12 cellular contexts compared by ENCODE assay signal in the genomic region with DNA sequence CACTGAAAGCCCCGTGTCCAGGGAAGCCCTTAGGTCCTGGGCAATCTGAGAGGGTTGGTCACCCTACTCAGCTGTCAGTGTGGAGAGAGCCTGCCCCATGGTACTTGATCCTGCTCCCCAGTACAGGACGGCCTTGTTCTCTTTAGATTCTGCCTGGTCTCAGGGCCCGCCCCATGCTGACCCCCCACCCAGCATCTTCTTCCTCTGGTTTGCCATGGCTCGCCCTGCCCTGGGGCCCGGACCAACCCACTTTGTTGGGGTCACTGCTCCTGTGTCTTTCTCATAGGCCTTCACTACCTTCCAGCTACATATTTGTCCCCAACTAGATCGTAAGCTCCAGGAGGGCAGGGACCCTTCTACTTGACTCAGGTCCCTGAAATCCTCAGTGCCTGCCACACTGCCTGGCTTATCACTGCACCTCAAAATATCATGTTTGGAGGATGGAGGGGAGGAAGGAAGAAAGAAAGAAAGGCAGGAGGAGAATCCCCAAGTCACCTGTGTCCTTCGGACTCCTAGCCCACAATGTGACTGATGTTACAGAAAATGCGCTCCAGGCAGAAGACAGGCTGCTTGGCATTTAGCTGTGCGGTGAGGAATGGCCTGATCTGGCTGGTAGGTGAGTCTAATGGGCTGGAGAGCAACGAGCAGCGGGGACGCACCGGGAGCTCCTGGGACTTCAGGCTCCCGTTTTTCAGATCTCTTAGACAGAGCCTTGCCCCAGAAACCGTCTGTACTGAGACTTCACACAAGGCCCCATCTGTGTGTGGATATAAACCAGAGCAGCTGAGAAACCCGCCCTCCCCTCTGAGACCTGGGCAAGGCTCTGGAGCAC.
DNase-seq lines count a peak whose midpoint lies in the region; ATAC-seq, FAIRE-seq and TF ChIP-seq lines count a peak whose summit lies in the region.
"Had no signal": no experiment of that assay in that cellular context is flagged by ENCODE, and none has a peak within 500 bp of the region (broad histone marks: within the 10 kb centered on the region; RNA-seq: fewer than 3 reads in every experiment).

No MANE protein-coding gene starts in this region.

- no peak overlapping the region for H2BK12ac ChIP-seq in H1 (ENCODE audit: low read depth, low read length)

- TF ChIP-seq CTCF in RWPE2 (IDR thresholded peaks at IDR 0.05; ENCODE audit: poor library complexity, severe bottlenecking) (no peak), H1 (IDR thresholded peaks at IDR 0.05; ENCODE audit: control extremely low read depth in 1 of 3, insufficient read depth in 1 of 3, low read depth in 1 of 3, low read length in 3 of 3) (no peak), mesothelial cell of epicardium (IDR thresholded peaks at IDR 0.05; ENCODE audit: unreplicated experiment) (no peak)

- H3K23ac ChIP-seq in H1 (ENCODE audit: insufficient read length): no peak overlapping the region

- H3K27me3 Mint-ChIP-seq in mesothelial cell of epicardium (ENCODE audit: low read depth): no peaks in the 10 kb centered on the region

- no peak for ATAC-seq in RWPE2 (ENCODE audit: low read depth)
- ATAC-seq in HG03354 (IDR thresholded peaks at IDR 0.05; ENCODE audit: poor library complexity, severe bottlenecking, unreplicated experiment): no peak
- ATAC-seq in GM21381 (IDR thresholded peaks at IDR 0.05; ENCODE audit: unreplicated experiment): no peak
- ATAC-seq: stimulated activated naive B cell treated with anti-CD40 and anti-IgM and Interleukin-4, amounts not matched to agents 10 μg/mL and 1 μg/mL and 100 μg/mL, for 72 hours had no signal

- H3K36me3 ChIP-seq in RWPE2 (ENCODE audit: low read depth): no peaks in the 10 kb centered on the region
- no peaks in the 10 kb centered on the region for H3K36me3 ChIP-seq in H1 (ENCODE audit: control insufficient read depth in 2 of 4, insufficient read depth in 4 of 4, low read length in 3 of 4)
- H3K36me3 ChIP-seq in subcutaneous abdominal adipose tissue (ENCODE audit: control insufficient read depth in 5 of 5, insufficient read depth in 5 of 5, low read length in 5 of 5): no peaks in the 10 kb centered on the region

- no peak overlapping the region for H3K4me2 ChIP-seq in H1 (ENCODE audit: insufficient read depth in 1 of 2, low read depth in 2 of 2, low read length in 2 of 2)

- TF ChIP-seq RAD21 in H1 (IDR thresholded peaks at IDR 0.05 in 1 of 2, conservative IDR thresholded peaks at IDR 0.05 in 1 of 2; ENCODE audit: low read depth in 2 of 2, low read length in 2 of 2): no peak

- H2AK5ac ChIP-seq in H1 (ENCODE audit: low read depth, low read length): no peak overlapping the region

- H3K56ac ChIP-seq in H1 (replicated peaks; ENCODE audit: insufficient read length, low read depth, low read length): no peak overlapping the region

- POLR2A ChIA-PET in H1 (lab: Charles Lee; ENCODE audit: partially characterized antibody): no interaction called here

- H3K79me1 ChIP-seq in H1 (ENCODE audit: low read depth, low read length): no peaks in the 10 kb centered on the region

- no peaks in the 10 kb centered on the region; the same call in 1 of the 2 replicates for H3K23me2 ChIP-seq in H1 (ENCODE audit: low read depth, low read length)

- H2BK15ac ChIP-seq in H1 (ENCODE audit: low read length): no peak overlapping the region

- peak overlapping the region; percentile 11; the same call in 1 of the 2 replicates for H4K8ac ChIP-seq in H1 (ENCODE audit: extremely low read depth, insufficient read depth, low read length)

- WGBS in H1 (ENCODE audit: extremely low coverage in 1 of 2, insufficient coverage in 1 of 2, insufficient read length in 1 of 2, insufficient replicate concordance in 2 of 2, low coverage in 1 of 2, low lambda C conversion rate in 2 of 2, missing lambda C conversion rate in 1 of 2), 2 experiments: 80% methylated on average over 16 of the region's 16 CpGs; no CpG with 5 or more reads in 1 of the 2 experiments

- H3K9me3 ChIP-seq in RWPE2 (ENCODE audit: severe bottlenecking) (no peaks in the 10 kb centered on the region), H1 (ENCODE audit: insufficient read depth in 2 of 2, low read depth in 1 of 2, low read length in 1 of 2) (no peaks in the 10 kb centered on the region), subcutaneous abdominal adipose tissue (ENCODE audit: control insufficient read depth in 5 of 5, low read length in 5 of 5) (peaks cover 0 to 4% (median 0%) of the 10 kb centered on the region in 5 donors)

- H2BK120ac ChIP-seq in H1 (replicated peaks; ENCODE audit: low read depth, low read length): no peak overlapping the region

- TF ChIP-seq POLR2A in H1 (IDR thresholded peaks at IDR 0.05; ENCODE audit: control extremely low read depth in 1 of 2, low read depth in 2 of 2, low read length in 2 of 2): no peak

- peak overlapping the region; percentile 16 for H3K27ac ChIP-seq in RWPE2 (ENCODE audit: poor library complexity, severe bottlenecking)
- H3K27ac ChIP-seq in H1 (ENCODE audit: low read depth, low read length): no peak overlapping the region
- peak overlapping the region; percentile 83 for H3K27ac ChIP-seq in subcutaneous abdominal adipose tissue (ENCODE audit: low read depth, low read length)

- no peak for TF ChIP-seq EP300 in H1 (IDR thresholded peaks at IDR 0.05; ENCODE audit: borderline replicate concordance in 1 of 2, low read depth in 2 of 2, low read length in 2 of 2)

- peak overlapping the region; percentile 73 for H3K27ac Mint-ChIP-seq in mesothelial cell of epicardium
- H3K27ac Mint-ChIP-seq: stimulated activated naive B cell treated with anti-CD40 and anti-IgM and Interleukin-4, amounts not matched to agents 10 μg/mL and 1 μg/mL and 100 μg/mL, for 72 hours had no signal

- H2AFZ ChIP-seq in H1 (ENCODE audit: low read length): no peak overlapping the region

- no peak overlapping the region for H2BK5ac ChIP-seq in H1 (ENCODE audit: low read depth, low read length)

- DNase-seq in RWPE2 (ENCODE audit: low spot score): peak; percentile 55
- no peak for DNase-seq in H1 (ENCODE audit: low read depth in 1 of 2, low spot score in 2 of 2)
- no peak for DNase-seq in mesothelial cell of epicardium (ENCODE audit: low spot score in 2 of 2, unreplicated experiment in 2 of 2)
- no peak for DNase-seq in T-helper 1 cell
- DNase-seq: activated CD4-positive, CD25-positive, alpha-beta regulatory T cell; CD8-positive, alpha-beta memory T cell; stimulated activated naive B cell treated with anti-CD40 and anti-IgM and Interleukin-4, amounts not matched to agents 10 μg/mL and 1 μg/mL and 100 μg/mL, for 72 hours had no signal

- no peak overlapping the region for H3K14ac ChIP-seq in H1 (ENCODE audit: insufficient read length)

- H4K91ac ChIP-seq in H1 (replicated peaks; ENCODE audit: insufficient read length, low read length): no peak overlapping the region

- no peaks in the 10 kb centered on the region for H3K9me3 Mint-ChIP-seq in mesothelial cell of epicardium
- H3K9me3 Mint-ChIP-seq: CD8-positive, alpha-beta memory T cell had no signal

- no peak overlapping the region for H3K4ac ChIP-seq in H1 (replicated peaks; ENCODE audit: insufficient read length, low read depth, low read length)

- no peak overlapping the region for H2BK20ac ChIP-seq in H1 (ENCODE audit: low read length)

- no peak overlapping the region for H4K5ac ChIP-seq in H1 (ENCODE audit: insufficient read length, low read depth, low read length)

- FAIRE-seq in H1 (lab: Jason Lieb, UNC): no peak
- FAIRE-seq: frontal cortex, H54 had no signal

- H3K4me3 ChIP-seq in RWPE2 (ENCODE audit: severe bottlenecking) (no peak overlapping the region), H1 (ENCODE audit: extremely low read depth in 1 of 4, insufficient read depth in 2 of 4, low read depth in 3 of 4, low read length in 4 of 4) (no peak overlapping the region), subcutaneous abdominal adipose tissue (ENCODE audit: low read depth in 1 of 5, low read length in 5 of 5) (no peak overlapping the region)

- no peaks in the 10 kb centered on the region for H3K36me3 Mint-ChIP-seq in mesothelial cell of epicardium
- H3K36me3 Mint-ChIP-seq: CD8-positive, alpha-beta memory T cell; stimulated activated naive B cell treated with anti-CD40 and anti-IgM and Interleukin-4, amounts not matched to agents 10 μg/mL and 1 μg/mL and 100 μg/mL, for 72 hours had no signal

- H3K4me1 Mint-ChIP-seq in mesothelial cell of epicardium: peaks cover 39% of the 10 kb centered on the region
- H3K4me1 Mint-ChIP-seq: CD8-positive, alpha-beta memory T cell had no signal

- CTCF ChIA-PET in H1 (lab: Charles Lee; ENCODE audit: partially characterized antibody): interaction anchor here (0.6 to 13.0 kb wide), 7 partner anchors 9 to 543 kb away, joined by 3 to 268 read pairs (median 3); no protein-coding TSS in a partner anchor

- no peak overlapping the region for H3K9ac ChIP-seq in H1 (replicated peaks in 1 of 4; ENCODE audit: extremely low read depth in 1 of 4, low read depth in 3 of 4, low read length in 3 of 4)
- H3K9ac ChIP-seq in subcutaneous abdominal adipose tissue (ENCODE audit: low read length in 5 of 5): peak overlapping the region in 1 of 5 donors; percentile 31

- H3K4me1 ChIP-seq in RWPE2 (ENCODE audit: insufficient read depth, poor library complexity, severe bottlenecking) (peaks cover 9% of the 10 kb centered on the region), H1 (replicated peaks in 1 of 4; ENCODE audit: control insufficient read depth in 3 of 4, insufficient read depth in 4 of 4, low read length in 3 of 4) (no peaks in the 10 kb centered on the region), subcutaneous abdominal adipose tissue (ENCODE audit: control insufficient read depth in 5 of 5, insufficient read depth in 5 of 5, low read length in 5 of 5) (peaks cover 5 to 58% (median 38%) of the 10 kb centered on the region in 5 donors)

- H3K18ac ChIP-seq in H1 (ENCODE audit: extremely low read depth, low read length): no peak overlapping the region

- H3K4me3 Mint-ChIP-seq in mesothelial cell of epicardium: no peak overlapping the region
- H3K4me3 Mint-ChIP-seq: CD8-positive, alpha-beta memory T cell; stimulated activated naive B cell treated with anti-CD40 and anti-IgM and Interleukin-4, amounts not matched to agents 10 μg/mL and 1 μg/mL and 100 μg/mL, for 72 hours had no signal

- H3K27me3 ChIP-seq in RWPE2 (ENCODE audit: insufficient read depth, poor library complexity, severe bottlenecking): no peaks in the 10 kb centered on the region
- H3K27me3 ChIP-seq in H1 (replicated peaks in 1 of 4; ENCODE audit: control insufficient read depth in 3 of 4, extremely low read depth in 1 of 4, insufficient read depth in 3 of 4, low read length in 3 of 4): no peaks in the 10 kb centered on the region
- H3K27me3 ChIP-seq in subcutaneous abdominal adipose tissue (ENCODE audit: control insufficient read depth in 5 of 5, insufficient read depth in 4 of 5, low read length in 5 of 5): no peaks in the 10 kb centered on the region

- no peaks in the 10 kb centered on the region for H4K20me1 ChIP-seq in H1 (replicated peaks in 1 of 2; ENCODE audit: control insufficient read depth in 1 of 2, insufficient read depth in 2 of 2, low read length in 2 of 2)

- no peaks in the 10 kb centered on the region for H3K79me2 ChIP-seq in H1 (ENCODE audit: control insufficient read depth in 1 of 2, insufficient read depth in 2 of 2, low read length in 2 of 2)
